7 cellular contexts compared by ENCODE assay signal in genomic region chr11:119474682-119475596, GRCh38. TPM values are rescaled to one million over a fixed set of nuclear protein-coding genes. Genes with fewer than 3 reads are reported as not detected.
DNase-seq lines count a peak whose midpoint lies in the region; ATAC-seq and TF ChIP-seq lines count a peak whose summit lies in the region.

No MANE protein-coding gene starts in this region.

- no peaks in the 10 kb centered on the region for H3K9me3 ChIP-seq in gastrocnemius medialis

- H3K36me3 ChIP-seq in gastrocnemius medialis, result no peaks in the 10 kb centered on the region

- peak; percentile 89 for TF ChIP-seq CTCF in GM10248 (IDR thresholded peaks at IDR 0.05; ENCODE audit: control extremely low read depth, extremely low read depth, low read depth, missing control alignments)
- TF ChIP-seq CTCF in astrocyte of the spinal cord (IDR thresholded peaks at IDR 0.05; ENCODE audit: low read depth, low read length), result peak; percentile 98
- TF ChIP-seq CTCF in gastrocnemius medialis (IDR thresholded peaks at IDR 0.05 in 4 of 5, conservative IDR thresholded peaks at IDR 0.05 in 1 of 5), result peak; percentile 51 to 85 (median 83)

- H3K27me3 ChIP-seq in gastrocnemius medialis, result no peaks in the 10 kb centered on the region

- CTCF ChIA-PET in GM10248 (lab: Yijun Ruan, JAX), result interaction anchor here (0.7 to 4.8 kb wide), 53 partner anchors 9 to 635 kb away, joined by 3 to 102 read pairs (median 4); partner anchors contain the start of genes C1QTNF5, CBL, THY1 and USP2

- in situ Hi-C loops in astrocyte of the spinal cord (cut with HindIII; ENCODE audit: low sequenced_read_pairs) (no loop called here), gastrocnemius medialis (cut with MboI; ENCODE audit: low sequenced_read_pairs in 4 of 4) (loop anchor here (10.0 to 25.0 kb wide), 6 partner anchors 80 to 637 kb away; partner anchors contain the start of genes NECTIN1 (in 2 of the 4) and RNF26 (in 1 of the 4))

- H3K4me3 ChIP-seq in astrocyte of the spinal cord (ENCODE audit: low read depth, low read length), result no peak overlapping the region
- no peak overlapping the region for H3K4me3 ChIP-seq in gastrocnemius medialis

- ATAC-seq in gastrocnemius medialis, result peak; percentile 61 to 85
- no peak for ATAC-seq in GM18873 (IDR thresholded peaks at IDR 0.05; ENCODE audit: low FRiP score, unreplicated experiment)

- H3K27ac ChIP-seq in gastrocnemius medialis, result no peak overlapping the region

- POLR2A ChIA-PET in GM10248 (lab: Yijun Ruan, JAX), result interaction anchor here (0.7 kb wide), 1 partner anchor 112 kb away, joined by 3 read pairs; no protein-coding TSS in a partner anchor

- TF ChIP-seq POLR2A in gastrocnemius medialis (IDR thresholded peaks at IDR 0.05), result no peak

- intact Hi-C loops in gastrocnemius medialis (cut with DNase I; ENCODE audit: low total_unique reads), result loop anchor here (2.0 to 10.0 kb wide), 3 partner anchors 92 to 270 kb away; partner anchors contain the start of genes C1QTNF5 and CBL

- H3K4me1 ChIP-seq in gastrocnemius medialis, result no peaks in the 10 kb centered on the region

- DNase-seq in GM10248 (ENCODE audit: extremely low spot score) (peak; percentile 71), NCI-H1048 (lab: John Stamatoyannopoulos, UW) (peak; percentile 28), T-helper 1 cell (peak in 4 of 5 donors; percentile 23 to 35 (median 32)), astrocyte of the spinal cord (ENCODE audit: low read depth, low spot score) (peak; percentile 65), hepatic stellate cell (ENCODE audit: low spot score) (peak; percentile 77), gastrocnemius medialis (peak; percentile 43 to 53)

RNA-seq across cellular contexts. Expression of gene THY1, which starts 52.0 kb away (rescaled TPM):
- under 1 TPM in 3 of 4 donors, not detected in 1; 0.22 to 0.70 (median 0.36) TPM for total RNA-seq in gastrocnemius medialis
